Comparison of ENCODE assay signal across 1 cellular context in the genomic region with DNA sequence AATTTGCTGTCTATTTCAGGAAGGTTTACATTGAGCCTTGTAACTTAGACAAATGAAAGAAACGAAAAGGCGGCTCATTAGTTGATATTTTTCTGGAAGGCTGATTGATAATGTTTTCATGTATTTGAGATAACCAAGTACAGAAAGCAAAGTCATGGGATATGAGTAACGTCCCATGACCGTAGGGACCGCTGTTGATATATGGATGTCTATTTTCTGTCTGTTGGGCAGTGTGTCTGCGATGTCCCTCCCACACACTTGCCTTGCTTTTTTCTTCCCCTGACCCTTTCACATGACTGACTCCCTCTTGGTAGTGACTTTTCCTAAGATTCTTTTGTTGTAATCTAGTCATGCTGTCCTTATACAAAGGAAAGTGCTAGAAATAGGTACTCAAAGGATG.
A peak's percentile ranks its signal among the peaks of the same experiment; 100 is the strongest.
TF ChIP-seq lines count a peak whose summit lies in the region.

No MANE protein-coding gene starts in this region.

TF ChIP-seq in K562, 482 proteins besides CTCF, POLR2A, EP300 and RAD21 (continued from another document and continues in another):
- TF ChIP-seq, protein P1, sequence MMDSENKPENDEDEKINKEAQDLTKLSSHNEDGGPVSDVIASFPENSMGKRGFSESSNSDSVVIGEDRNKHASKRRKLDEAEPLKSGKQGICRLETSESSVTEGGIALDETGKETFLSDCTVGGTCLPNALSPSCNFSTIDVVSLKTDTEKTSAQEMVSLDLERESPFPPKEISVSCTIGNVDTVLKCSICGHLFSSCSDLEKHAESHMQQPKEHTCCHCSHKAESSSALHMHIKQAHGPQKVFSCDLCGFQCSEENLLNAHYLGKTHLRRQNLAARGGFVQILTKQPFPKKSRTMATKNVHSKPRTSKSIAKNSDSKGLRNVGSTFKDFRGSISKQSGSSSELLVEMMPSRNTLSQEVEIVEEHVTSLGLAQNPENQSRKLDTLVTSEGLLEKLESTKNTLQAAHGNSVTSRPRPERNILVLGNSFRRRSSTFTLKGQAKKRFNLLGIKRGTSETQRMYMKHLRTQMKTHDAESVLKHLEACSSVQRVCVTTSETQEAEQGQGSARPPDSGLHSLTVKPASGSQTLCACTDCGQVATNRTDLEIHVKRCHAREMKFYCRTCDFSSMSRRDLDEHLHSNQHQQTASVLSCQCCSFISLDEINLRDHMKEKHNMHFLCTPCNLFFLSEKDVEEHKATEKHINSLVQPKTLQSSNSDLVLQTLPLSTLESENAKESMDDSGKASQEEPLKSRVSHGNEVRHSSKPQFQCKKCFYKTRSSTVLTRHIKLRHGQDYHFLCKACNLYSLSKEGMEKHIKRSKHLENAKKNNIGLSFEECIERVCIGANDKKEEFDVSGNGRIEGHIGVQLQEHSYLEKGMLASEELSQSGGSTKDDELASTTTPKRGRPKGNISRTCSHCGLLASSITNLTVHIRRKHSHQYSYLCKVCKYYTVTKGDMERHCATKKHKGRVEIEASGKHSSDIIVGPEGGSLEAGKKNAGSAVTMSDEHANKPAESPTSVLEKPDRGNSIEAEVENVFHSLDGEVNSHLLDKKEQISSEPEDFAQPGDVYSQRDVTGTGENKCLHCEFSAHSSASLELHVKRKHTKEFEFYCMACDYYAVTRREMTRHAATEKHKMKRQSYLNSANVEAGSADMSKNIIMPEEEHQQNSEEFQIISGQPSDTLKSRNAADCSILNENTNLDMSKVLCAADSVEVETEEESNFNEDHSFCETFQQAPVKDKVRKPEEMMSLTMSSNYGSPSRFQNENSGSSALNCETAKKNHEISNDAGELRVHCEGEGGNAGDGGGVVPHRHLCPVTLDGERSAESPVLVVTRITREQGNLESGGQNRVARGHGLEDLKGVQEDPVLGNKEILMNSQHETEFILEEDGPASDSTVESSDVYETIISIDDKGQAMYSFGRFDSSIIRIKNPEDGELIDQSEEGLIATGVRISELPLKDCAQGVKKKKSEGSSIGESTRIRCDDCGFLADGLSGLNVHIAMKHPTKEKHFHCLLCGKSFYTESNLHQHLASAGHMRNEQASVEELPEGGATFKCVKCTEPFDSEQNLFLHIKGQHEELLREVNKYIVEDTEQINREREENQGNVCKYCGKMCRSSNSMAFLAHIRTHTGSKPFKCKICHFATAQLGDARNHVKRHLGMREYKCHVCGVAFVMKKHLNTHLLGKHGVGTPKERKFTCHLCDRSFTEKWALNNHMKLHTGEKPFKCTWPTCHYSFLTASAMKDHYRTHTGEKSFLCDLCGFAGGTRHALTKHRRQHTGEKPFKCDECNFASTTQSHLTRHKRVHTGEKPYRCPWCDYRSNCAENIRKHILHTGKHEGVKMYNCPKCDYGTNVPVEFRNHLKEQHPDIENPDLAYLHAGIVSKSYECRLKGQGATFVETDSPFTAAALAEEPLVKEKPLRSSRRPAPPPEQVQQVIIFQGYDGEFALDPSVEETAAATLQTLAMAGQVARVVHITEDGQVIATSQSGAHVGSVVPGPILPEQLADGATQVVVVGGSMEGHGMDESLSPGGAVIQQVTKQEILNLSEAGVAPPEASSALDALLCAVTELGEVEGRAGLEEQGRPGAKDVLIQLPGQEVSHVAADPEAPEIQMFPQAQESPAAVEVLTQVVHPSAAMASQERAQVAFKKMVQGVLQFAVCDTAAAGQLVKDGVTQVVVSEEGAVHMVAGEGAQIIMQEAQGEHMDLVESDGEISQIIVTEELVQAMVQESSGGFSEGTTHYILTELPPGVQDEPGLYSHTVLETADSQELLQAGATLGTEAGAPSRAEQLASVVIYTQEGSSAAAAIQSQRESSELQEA (IDR thresholded peaks at IDR 0.05; ENCODE audit: low read depth), result no peak
- TF ChIP-seq DACH1 (IDR thresholded peaks at IDR 0.05; ENCODE audit: partially characterized antibody) (peak; percentile 26), ILF3 (IDR thresholded peaks at IDR 0.05; ENCODE audit: borderline replicate concordance) (no peak), ZKSCAN8 (CRISPR knock-in tag; IDR thresholded peaks at IDR 0.05) (no peak), MCM7 (IDR thresholded peaks at IDR 0.05) (no peak), KLF16 (IDR thresholded peaks at IDR 0.05) (no peak), FOS (IDR thresholded peaks at IDR 0.05; ENCODE audit: extremely low read depth, insufficient read length) (no peak), GATAD2B (IDR thresholded peaks at IDR 0.05; ENCODE audit: borderline replicate concordance) (no peak), STAT5A (IDR thresholded peaks at IDR 0.05; ENCODE audit: borderline replicate concordance, low read length) (no peak), ZNF184 (CRISPR knock-in tag; IDR thresholded peaks at IDR 0.05) (no peak), ARNT (IDR thresholded peaks at IDR 0.05) (no peak), HMG20B (CRISPR knock-in tag; IDR thresholded peaks at IDR 0.05) (no peak), RBM14 (IDR thresholded peaks at IDR 0.05; ENCODE audit: borderline replicate concordance, insufficient read depth, low read depth, low read length) (no peak), NEUROD1 (IDR thresholded peaks at IDR 0.05; ENCODE audit: borderline replicate concordance, low read depth, low read length, partially characterized antibody) (no peak), FUS (optimal IDR thresholded peaks at IDR 0.05; ENCODE audit: low read depth, low read length) (no peak), NCOA4 (IDR thresholded peaks at IDR 0.05; ENCODE audit: partially characterized antibody) (no peak), HDAC2 (IDR thresholded peaks at IDR 0.05) (no peak), KDM5B (IDR thresholded peaks at IDR 0.05; ENCODE audit: insufficient replicate concordance, low read depth, low read length) (no peak), FOXM1 (IDR thresholded peaks at IDR 0.05; ENCODE audit: low read depth) (no peak), FOXM1 (CRISPR knock-in tag; IDR thresholded peaks at IDR 0.05; ENCODE audit: low read depth) (no peak), RBM34 (IDR thresholded peaks at IDR 0.05; ENCODE audit: borderline replicate concordance, insufficient read depth, low read length) (no peak), HMGN3 (IDR thresholded peaks at IDR 0.05; ENCODE audit: borderline replicate concordance, extremely low read depth, insufficient read length, low read depth, low read length) (no peak), ZBED1 (IDR thresholded peaks at IDR 0.05) (no peak), NBN (IDR thresholded peaks at IDR 0.05; ENCODE audit: low read depth) (no peak), PTTG1 (tag; IDR thresholded peaks at IDR 0.05; ENCODE audit: low read depth) (no peak), ZNF445 (CRISPR knock-in tag; IDR thresholded peaks at IDR 0.05; ENCODE audit: low read depth) (no peak)
- TF ChIP-seq, protein P2, sequence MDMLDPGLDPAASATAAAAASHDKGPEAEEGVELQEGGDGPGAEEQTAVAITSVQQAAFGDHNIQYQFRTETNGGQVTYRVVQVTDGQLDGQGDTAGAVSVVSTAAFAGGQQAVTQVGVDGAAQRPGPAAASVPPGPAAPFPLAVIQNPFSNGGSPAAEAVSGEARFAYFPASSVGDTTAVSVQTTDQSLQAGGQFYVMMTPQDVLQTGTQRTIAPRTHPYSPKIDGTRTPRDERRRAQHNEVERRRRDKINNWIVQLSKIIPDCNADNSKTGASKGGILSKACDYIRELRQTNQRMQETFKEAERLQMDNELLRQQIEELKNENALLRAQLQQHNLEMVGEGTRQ (CRISPR knock-in tag; IDR thresholded peaks at IDR 0.05), result no peak
- TF ChIP-seq, protein P3, sequence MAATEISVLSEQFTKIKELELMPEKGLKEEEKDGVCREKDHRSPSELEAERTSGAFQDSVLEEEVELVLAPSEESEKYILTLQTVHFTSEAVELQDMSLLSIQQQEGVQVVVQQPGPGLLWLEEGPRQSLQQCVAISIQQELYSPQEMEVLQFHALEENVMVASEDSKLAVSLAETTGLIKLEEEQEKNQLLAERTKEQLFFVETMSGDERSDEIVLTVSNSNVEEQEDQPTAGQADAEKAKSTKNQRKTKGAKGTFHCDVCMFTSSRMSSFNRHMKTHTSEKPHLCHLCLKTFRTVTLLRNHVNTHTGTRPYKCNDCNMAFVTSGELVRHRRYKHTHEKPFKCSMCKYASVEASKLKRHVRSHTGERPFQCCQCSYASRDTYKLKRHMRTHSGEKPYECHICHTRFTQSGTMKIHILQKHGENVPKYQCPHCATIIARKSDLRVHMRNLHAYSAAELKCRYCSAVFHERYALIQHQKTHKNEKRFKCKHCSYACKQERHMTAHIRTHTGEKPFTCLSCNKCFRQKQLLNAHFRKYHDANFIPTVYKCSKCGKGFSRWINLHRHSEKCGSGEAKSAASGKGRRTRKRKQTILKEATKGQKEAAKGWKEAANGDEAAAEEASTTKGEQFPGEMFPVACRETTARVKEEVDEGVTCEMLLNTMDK (IDR thresholded peaks at IDR 0.05; ENCODE audit: borderline replicate concordance, insufficient read depth, low read depth, low read length, poor library complexity, severe bottlenecking), result no peak
- TF ChIP-seq, protein P4, sequence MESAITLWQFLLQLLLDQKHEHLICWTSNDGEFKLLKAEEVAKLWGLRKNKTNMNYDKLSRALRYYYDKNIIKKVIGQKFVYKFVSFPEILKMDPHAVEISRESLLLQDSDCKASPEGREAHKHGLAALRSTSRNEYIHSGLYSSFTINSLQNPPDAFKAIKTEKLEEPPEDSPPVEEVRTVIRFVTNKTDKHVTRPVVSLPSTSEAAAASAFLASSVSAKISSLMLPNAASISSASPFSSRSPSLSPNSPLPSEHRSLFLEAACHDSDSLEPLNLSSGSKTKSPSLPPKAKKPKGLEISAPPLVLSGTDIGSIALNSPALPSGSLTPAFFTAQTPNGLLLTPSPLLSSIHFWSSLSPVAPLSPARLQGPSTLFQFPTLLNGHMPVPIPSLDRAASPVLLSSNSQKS (CRISPR knock-in tag; IDR thresholded peaks at IDR 0.05), result no peak
- TF ChIP-seq, protein P5, sequence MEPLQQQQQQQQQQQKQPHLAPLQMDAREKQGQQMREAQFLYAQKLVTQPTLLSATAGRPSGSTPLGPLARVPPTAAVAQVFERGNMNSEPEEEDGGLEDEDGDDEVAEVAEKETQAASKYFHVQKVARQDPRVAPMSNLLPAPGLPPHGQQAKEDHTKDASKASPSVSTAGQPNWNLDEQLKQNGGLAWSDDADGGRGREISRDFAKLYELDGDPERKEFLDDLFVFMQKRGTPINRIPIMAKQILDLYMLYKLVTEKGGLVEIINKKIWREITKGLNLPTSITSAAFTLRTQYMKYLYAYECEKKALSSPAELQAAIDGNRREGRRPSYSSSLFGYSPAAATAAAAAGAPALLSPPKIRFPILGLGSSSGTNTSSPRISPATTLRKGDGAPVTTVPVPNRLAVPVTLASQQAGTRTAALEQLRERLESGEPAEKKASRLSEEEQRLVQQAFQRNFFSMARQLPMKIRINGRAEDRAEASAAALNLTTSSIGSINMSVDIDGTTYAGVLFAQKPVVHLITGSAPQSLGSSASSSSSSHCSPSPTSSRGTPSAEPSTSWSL (CRISPR knock-in tag; IDR thresholded peaks at IDR 0.05; ENCODE audit: borderline replicate concordance), result no peak
- TF ChIP-seq, protein P6, sequence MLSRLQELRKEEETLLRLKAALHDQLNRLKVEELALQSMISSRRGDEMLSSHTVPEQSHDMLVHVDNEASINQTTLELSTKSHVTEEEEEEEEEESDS (CRISPR knock-in tag; IDR thresholded peaks at IDR 0.05), result no peak
- TF ChIP-seq, protein P7, sequence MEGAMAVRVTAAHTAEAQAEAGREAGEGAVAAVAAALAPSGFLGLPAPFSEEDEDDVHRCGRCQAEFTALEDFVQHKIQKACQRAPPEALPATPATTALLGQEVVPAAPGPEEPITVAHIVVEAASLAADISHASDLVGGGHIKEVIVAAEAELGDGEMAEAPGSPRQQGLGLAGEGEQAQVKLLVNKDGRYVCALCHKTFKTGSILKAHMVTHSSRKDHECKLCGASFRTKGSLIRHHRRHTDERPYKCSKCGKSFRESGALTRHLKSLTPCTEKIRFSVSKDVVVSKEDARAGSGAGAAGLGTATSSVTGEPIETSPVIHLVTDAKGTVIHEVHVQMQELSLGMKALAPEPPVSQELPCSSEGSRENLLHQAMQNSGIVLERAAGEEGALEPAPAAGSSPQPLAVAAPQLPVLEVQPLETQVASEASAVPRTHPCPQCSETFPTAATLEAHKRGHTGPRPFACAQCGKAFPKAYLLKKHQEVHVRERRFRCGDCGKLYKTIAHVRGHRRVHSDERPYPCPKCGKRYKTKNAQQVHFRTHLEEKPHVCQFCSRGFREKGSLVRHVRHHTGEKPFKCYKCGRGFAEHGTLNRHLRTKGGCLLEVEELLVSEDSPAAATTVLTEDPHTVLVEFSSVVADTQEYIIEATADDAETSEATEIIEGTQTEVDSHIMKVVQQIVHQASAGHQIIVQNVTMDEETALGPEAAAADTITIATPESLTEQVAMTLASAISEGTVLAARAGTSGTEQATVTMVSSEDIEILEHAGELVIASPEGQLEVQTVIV (CRISPR knock-in tag; IDR thresholded peaks at IDR 0.05; ENCODE audit: borderline replicate concordance), result no peak
- TF ChIP-seq, protein P8, sequence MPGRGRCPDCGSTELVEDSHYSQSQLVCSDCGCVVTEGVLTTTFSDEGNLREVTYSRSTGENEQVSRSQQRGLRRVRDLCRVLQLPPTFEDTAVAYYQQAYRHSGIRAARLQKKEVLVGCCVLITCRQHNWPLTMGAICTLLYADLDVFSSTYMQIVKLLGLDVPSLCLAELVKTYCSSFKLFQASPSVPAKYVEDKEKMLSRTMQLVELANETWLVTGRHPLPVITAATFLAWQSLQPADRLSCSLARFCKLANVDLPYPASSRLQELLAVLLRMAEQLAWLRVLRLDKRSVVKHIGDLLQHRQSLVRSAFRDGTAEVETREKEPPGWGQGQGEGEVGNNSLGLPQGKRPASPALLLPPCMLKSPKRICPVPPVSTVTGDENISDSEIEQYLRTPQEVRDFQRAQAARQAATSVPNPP (IDR thresholded peaks at IDR 0.05; ENCODE audit: borderline replicate concordance, insufficient read depth, insufficient read length), result no peak
- TF ChIP-seq, protein P9, sequence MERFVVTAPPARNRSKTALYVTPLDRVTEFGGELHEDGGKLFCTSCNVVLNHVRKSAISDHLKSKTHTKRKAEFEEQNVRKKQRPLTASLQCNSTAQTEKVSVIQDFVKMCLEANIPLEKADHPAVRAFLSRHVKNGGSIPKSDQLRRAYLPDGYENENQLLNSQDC (CRISPR knock-in tag; IDR thresholded peaks at IDR 0.05), result no peak
- TF ChIP-seq, protein P10, sequence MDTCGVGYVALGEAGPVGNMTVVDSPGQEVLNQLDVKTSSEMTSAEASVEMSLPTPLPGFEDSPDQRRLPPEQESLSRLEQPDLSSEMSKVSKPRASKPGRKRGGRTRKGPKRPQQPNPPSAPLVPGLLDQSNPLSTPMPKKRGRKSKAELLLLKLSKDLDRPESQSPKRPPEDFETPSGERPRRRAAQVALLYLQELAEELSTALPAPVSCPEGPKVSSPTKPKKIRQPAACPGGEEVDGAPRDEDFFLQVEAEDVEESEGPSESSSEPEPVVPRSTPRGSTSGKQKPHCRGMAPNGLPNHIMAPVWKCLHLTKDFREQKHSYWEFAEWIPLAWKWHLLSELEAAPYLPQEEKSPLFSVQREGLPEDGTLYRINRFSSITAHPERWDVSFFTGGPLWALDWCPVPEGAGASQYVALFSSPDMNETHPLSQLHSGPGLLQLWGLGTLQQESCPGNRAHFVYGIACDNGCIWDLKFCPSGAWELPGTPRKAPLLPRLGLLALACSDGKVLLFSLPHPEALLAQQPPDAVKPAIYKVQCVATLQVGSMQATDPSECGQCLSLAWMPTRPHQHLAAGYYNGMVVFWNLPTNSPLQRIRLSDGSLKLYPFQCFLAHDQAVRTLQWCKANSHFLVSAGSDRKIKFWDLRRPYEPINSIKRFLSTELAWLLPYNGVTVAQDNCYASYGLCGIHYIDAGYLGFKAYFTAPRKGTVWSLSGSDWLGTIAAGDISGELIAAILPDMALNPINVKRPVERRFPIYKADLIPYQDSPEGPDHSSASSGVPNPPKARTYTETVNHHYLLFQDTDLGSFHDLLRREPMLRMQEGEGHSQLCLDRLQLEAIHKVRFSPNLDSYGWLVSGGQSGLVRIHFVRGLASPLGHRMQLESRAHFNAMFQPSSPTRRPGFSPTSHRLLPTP (IDR thresholded peaks at IDR 0.05; ENCODE audit: borderline replicate concordance, extremely low read depth, insufficient read length), result no peak
